10 cellular contexts compared by ENCODE assay signal in genomic region chr19:7242601-7243258, GRCh38. TPM values are rescaled to one million over a fixed set of nuclear protein-coding genes. Genes with fewer than 3 reads are reported as not detected.
DNase-seq lines count a peak whose midpoint lies in the region; ATAC-seq lines count a peak whose summit lies in the region.
"Had no signal": no experiment of that assay in that cellular context is flagged by ENCODE, and none has a peak within 500 bp of the region (broad histone marks: within the 10 kb centered on the region; RNA-seq: fewer than 3 reads in every experiment).

No MANE protein-coding gene starts in this region.

- H3K4me1 Mint-ChIP-seq in dendritic cell treated with granulocyte-macrophage colony-stimulating factor and Interleukin-4, amounts not matched to agents 40 ng/mL and 50 ng/mL, for 4 days (ENCODE audit: low read depth) = peaks cover 34% of the 10 kb centered on the region
- no peaks in the 10 kb centered on the region for H3K4me1 Mint-ChIP-seq in activated CD8-positive, alpha-beta T cell treated with anti-CD3 and anti-CD28 coated beads, Interleukin-2, amount 10 ng/mL, durations not matched to agents 7 days and 5 days (ENCODE audit: low read depth)

- H3K27ac Mint-ChIP-seq in dendritic cell treated with granulocyte-macrophage colony-stimulating factor and Interleukin-4, amounts not matched to agents 40 ng/mL and 50 ng/mL, for 4 days = peak overlapping the region; percentile 60
- H3K27ac Mint-ChIP-seq in activated CD8-positive, alpha-beta T cell treated with anti-CD3 and anti-CD28 coated beads, Interleukin-2, amount 10 ng/mL, durations not matched to agents 7 days and 5 days = no peak overlapping the region

- CTCF ChIA-PET in activated CD8-positive, alpha-beta T cell treated with anti-CD3 and anti-CD28 coated beads, Interleukin-2, amount 10 ng/mL, durations not matched to agents 7 days and 5 days (lab: Charles Lee) = no interaction called here

- no peaks in the 10 kb centered on the region for H3K27me3 Mint-ChIP-seq in dendritic cell treated with granulocyte-macrophage colony-stimulating factor and Interleukin-4, amounts not matched to agents 40 ng/mL and 50 ng/mL, for 4 days
- H3K27me3 Mint-ChIP-seq in activated CD8-positive, alpha-beta T cell treated with anti-CD3 and anti-CD28 coated beads, Interleukin-2, amount 10 ng/mL, durations not matched to agents 7 days and 5 days (ENCODE audit: low read depth) = no peaks in the 10 kb centered on the region

- intact Hi-C loops in dendritic cell treated with granulocyte-macrophage colony-stimulating factor and Interleukin-4, amounts not matched to agents 40 ng/mL and 50 ng/mL, for 4 days (cut with micrococcal nuclease) = no loop called here

- no peaks in the 10 kb centered on the region for H3K36me3 ChIP-seq in MG63

- DNase-seq in EL (peak; percentile 74), MG63 (peak; percentile 61), pons (ENCODE audit: low spot score) (peak; percentile 52), NCI-H2029 treated with DMSO at 0.1 percent for 48 hours (lab: John Stamatoyannopoulos, UW) (no peak), putamen (ENCODE audit: low spot score) (no peak), NCI-H1092 (lab: John Stamatoyannopoulos, UW) (no peak)
- DNase-seq in activated CD8-positive, alpha-beta T cell treated with anti-CD3 and anti-CD28 coated beads, Interleukin-2, amount 10 ng/mL, durations not matched to agents 7 days and 5 days = no peak
- DNase-seq: foreskin keratinocyte, KBM-7 had no signal

- ATAC-seq in activated CD8-positive, alpha-beta T cell treated with anti-CD3 and anti-CD28 coated beads, Interleukin-2, amount 10 ng/mL, durations not matched to agents 7 days and 5 days = no peak
- ATAC-seq: foreskin keratinocyte had no signal

- H3K4me3 ChIP-seq in MG63 = peak overlapping the region; percentile 31

- H3K27me3 ChIP-seq in MG63 = no peaks in the 10 kb centered on the region
- H3K27me3 ChIP-seq: foreskin keratinocyte had no signal

- no peaks in the 10 kb centered on the region for H3K9me3 Mint-ChIP-seq in dendritic cell treated with granulocyte-macrophage colony-stimulating factor and Interleukin-4, amounts not matched to agents 40 ng/mL and 50 ng/mL, for 4 days
- H3K9me3 Mint-ChIP-seq in activated CD8-positive, alpha-beta T cell treated with anti-CD3 and anti-CD28 coated beads, Interleukin-2, amount 10 ng/mL, durations not matched to agents 7 days and 5 days (ENCODE audit: insufficient read depth) = peaks cover 10% of the 10 kb centered on the region

- H3K9me3 ChIP-seq in MG63 = peaks cover 6% of the 10 kb centered on the region; the same call in 1 of the 2 replicates

- H3K36me3 Mint-ChIP-seq in dendritic cell treated with granulocyte-macrophage colony-stimulating factor and Interleukin-4, amounts not matched to agents 40 ng/mL and 50 ng/mL, for 4 days (ENCODE audit: low read depth) = peaks cover 4% of the 10 kb centered on the region
- H3K36me3 Mint-ChIP-seq in activated CD8-positive, alpha-beta T cell treated with anti-CD3 and anti-CD28 coated beads, Interleukin-2, amount 10 ng/mL, durations not matched to agents 7 days and 5 days (ENCODE audit: low read depth) = no peaks in the 10 kb centered on the region

- POLR2A ChIA-PET in activated CD8-positive, alpha-beta T cell treated with anti-CD3 and anti-CD28 coated beads, Interleukin-2, amount 10 ng/mL, durations not matched to agents 7 days and 5 days (lab: Charles Lee) = no interaction called here

- no peak overlapping the region for H3K4me3 Mint-ChIP-seq in dendritic cell treated with granulocyte-macrophage colony-stimulating factor and Interleukin-4, amounts not matched to agents 40 ng/mL and 50 ng/mL, for 4 days
- H3K4me3 Mint-ChIP-seq in activated CD8-positive, alpha-beta T cell treated with anti-CD3 and anti-CD28 coated beads, Interleukin-2, amount 10 ng/mL, durations not matched to agents 7 days and 5 days = no peak overlapping the region

RNA-seq across cellular contexts. Expression of gene INSR, which starts 51.5 kb away (rescaled TPM):
- 3.9 and 7.6 TPM in 2 replicates for total RNA-seq in MG63 (2014; rRNA removed; shearing (Covaris generic); ENCODE audit: low replicate concordance)
- 1 to 10 TPM in 1 of 2 experiments, under 1 TPM in 1; 0.42 to 1.1 TPM for total RNA-seq in activated CD8-positive, alpha-beta T cell treated with anti-CD3 and anti-CD28 coated beads, Interleukin-2, amount 10 ng/mL, durations not matched to agents 7 days and 5 days

Comparison
In these comparisons a context has a peak if more than half of its experiments do, and no peak if none do; other contexts are left out.
1. DNase-seq: peak in EL (single experiment), MG63 (single experiment) and pons (single experiment); none in NCI-H2029 treated with DMSO at 0.1 percent for 48 hours (single experiment), putamen (single experiment), activated CD8-positive, alpha-beta T cell treated with anti-CD3 and anti-CD28 coated beads, Interleukin-2, amount 10 ng/mL, durations not matched to agents 7 days and 5 days (single experiment) and NCI-H1092 (single experiment).